In the genomic region with DNA sequence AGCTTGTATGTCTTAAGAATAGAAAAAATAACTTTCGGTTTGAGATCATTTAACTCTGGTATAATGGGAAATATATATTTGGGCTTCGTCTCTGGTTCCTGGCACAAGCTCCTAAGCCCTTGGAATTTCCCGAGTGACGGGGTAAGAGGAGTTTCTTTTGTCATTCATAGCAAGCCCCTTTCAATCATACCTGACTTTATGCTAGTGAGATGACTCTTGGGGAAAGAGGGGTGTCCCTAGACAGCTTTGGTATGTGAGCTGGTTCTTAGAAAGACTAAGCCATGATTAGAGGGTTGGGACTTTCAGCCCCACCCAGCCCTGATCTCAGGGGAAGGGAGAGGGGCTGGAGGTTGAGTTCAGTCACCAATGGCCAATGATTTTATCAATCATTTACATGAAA, we compare ENCODE assay signal across 12 cellular contexts. TPM values are rescaled to one million over a fixed set of nuclear protein-coding genes. Genes with fewer than 3 reads are reported as not detected.
"Had no signal": no experiment of that assay in that cellular context is flagged by ENCODE, and none has a peak within 500 bp of the region (broad histone marks: within the 10 kb centered on the region; RNA-seq: fewer than 3 reads in every experiment).

No MANE protein-coding gene starts in this region.

- H3K4me3 ChIP-seq: adrenal gland, gastroesophageal sphincter, heart right ventricle, thoracic aorta had no signal

- ATAC-seq: activated CD8-positive, alpha-beta T cell treated with anti-CD3 and anti-CD28 coated beads for 36 hours; gastroesophageal sphincter; heart right ventricle; sciatic nerve had no signal

- H3K27ac Mint-ChIP-seq: activated B cell treated with CpG ODN at 0.5 μM for 24 hours; activated CD8-positive, alpha-beta T cell treated with anti-CD3 and anti-CD28 coated beads for 36 hours; activated naive CD4-positive, alpha-beta T cell treated with anti-CD3 and anti-CD28 coated beads, Interleukin-2, amount 50 U/mL, for 24 hours had no signal

- H3K9me3 ChIP-seq: adrenal gland, gastroesophageal sphincter, heart right ventricle, thoracic aorta had no signal

- H3K27me3 ChIP-seq: adrenal gland, gastroesophageal sphincter, heart right ventricle had no signal

- H3K36me3 Mint-ChIP-seq: activated naive CD4-positive, alpha-beta T cell treated with anti-CD3 and anti-CD28 coated beads, Interleukin-2, amount 50 U/mL, for 24 hours had no signal

- DNase-seq: activated B cell treated with CpG ODN at 0.5 μM for 24 hours; activated CD4-positive, alpha-beta T cell treated with anti-CD3 and anti-CD28 coated beads for 48 hours; activated CD8-positive, alpha-beta T cell treated with anti-CD3 and anti-CD28 coated beads for 36 hours; activated effector memory CD4-positive, alpha-beta T cell treated with anti-CD3 and anti-CD28 coated beads, Interleukin-2, amount 50 U/mL, for 16 hours; activated T-cell treated with anti-CD3 and anti-CD28 coated beads, Interleukin-2, amount 50 U/mL, for 48 hours; adrenal gland; heart right ventricle had no signal

- H3K4me1 Mint-ChIP-seq: activated naive CD4-positive, alpha-beta T cell treated with anti-CD3 and anti-CD28 coated beads, Interleukin-2, amount 50 U/mL, for 24 hours; neural crest cell had no signal

- H3K27ac ChIP-seq: adrenal gland, gastroesophageal sphincter, heart right ventricle, thoracic aorta had no signal

- H3K27me3 Mint-ChIP-seq: activated B cell treated with CpG ODN at 0.5 μM for 24 hours had no signal

- H3K4me3 Mint-ChIP-seq: activated B cell treated with CpG ODN at 0.5 μM for 24 hours; activated CD8-positive, alpha-beta T cell treated with anti-CD3 and anti-CD28 coated beads for 36 hours; activated naive CD4-positive, alpha-beta T cell treated with anti-CD3 and anti-CD28 coated beads, Interleukin-2, amount 50 U/mL, for 24 hours; neural crest cell had no signal

- H3K9me3 Mint-ChIP-seq: activated B cell treated with CpG ODN at 0.5 μM for 24 hours; activated CD8-positive, alpha-beta T cell treated with anti-CD3 and anti-CD28 coated beads for 36 hours; activated naive CD4-positive, alpha-beta T cell treated with anti-CD3 and anti-CD28 coated beads, Interleukin-2, amount 50 U/mL, for 24 hours; neural crest cell had no signal

RNA-seq across cellular contexts. Expression of a gene that starts 13.9 kb away (rescaled TPM):
- total RNA-seq: activated CD8-positive, alpha-beta T cell treated with anti-CD3 and anti-CD28 coated beads for 36 hours had no signal

RNA-seq across cellular contexts. Expression of a gene that starts 24.7 kb away (rescaled TPM):
- total RNA-seq: activated CD8-positive, alpha-beta T cell treated with anti-CD3 and anti-CD28 coated beads for 36 hours had no signal
